Comparison of ENCODE assay signal across 17 cellular contexts in genomic region chr14:100134591-100134990, GRCh38. TPM values are rescaled to one million over a fixed set of nuclear protein-coding genes. Genes with fewer than 3 reads are reported as not detected.
"Had no signal": no experiment of that assay in that cellular context is flagged by ENCODE, and none has a peak within 500 bp of the region (broad histone marks: within the 10 kb centered on the region; RNA-seq: fewer than 3 reads in every experiment).

No MANE protein-coding gene starts in this region.

- H3K9me3 ChIP-seq: esophagus muscularis mucosa, lower lobe of right lung, SJSA1, thoracic aorta had no signal

- H3K27me3 Mint-ChIP-seq: activated CD4-positive, alpha-beta T cell treated with anti-CD3 and anti-CD28 coated beads for 36 hours; stimulated activated naive CD8-positive, alpha-beta T cell treated with anti-CD3 and anti-CD28 coated beads, Interleukin-15, amount 100 ng/mL, for 72 hours had no signal

- DNase-seq: activated CD4-positive, alpha-beta T cell treated with anti-CD3 and anti-CD28 coated beads for 36 hours; activated CD8-positive, alpha-beta memory T cell treated with anti-CD3 and anti-CD28 coated beads for 24 hours; islet precursor cell; lower lobe of right lung; midbrain; natural killer cell; stimulated activated CD4-positive, alpha-beta T cell treated with anti-CD3 and anti-CD28 coated beads, Interleukin-4, amount 100 ng/mL, for 1 hour; stimulated activated CD8-positive, alpha-beta memory T cell treated with anti-CD3 and anti-CD28 coated beads, Interleukin-4, amount 100 ng/mL, for 48 hours; stimulated activated naive CD8-positive, alpha-beta T cell treated with anti-CD3 and anti-CD28 coated beads, Interleukin-15, amount 100 ng/mL, for 72 hours; SW 1271; T-helper 9 cell had no signal

- H3K4me1 ChIP-seq: lower lobe of right lung, SJSA1 had no signal

- H3K4me3 Mint-ChIP-seq: activated CD4-positive, alpha-beta T cell treated with anti-CD3 and anti-CD28 coated beads for 36 hours; natural killer cell; stimulated activated naive CD8-positive, alpha-beta T cell treated with anti-CD3 and anti-CD28 coated beads, Interleukin-15, amount 100 ng/mL, for 72 hours had no signal

- H3K9me3 Mint-ChIP-seq: natural killer cell; stimulated activated naive CD8-positive, alpha-beta T cell treated with anti-CD3 and anti-CD28 coated beads, Interleukin-15, amount 100 ng/mL, for 72 hours had no signal

- H3K27ac ChIP-seq: cardiac muscle cell, esophagus muscularis mucosa, lower lobe of right lung, SJSA1, thoracic aorta had no signal

- ATAC-seq: activated CD4-positive, alpha-beta T cell treated with anti-CD3 and anti-CD28 coated beads for 36 hours; lower lobe of right lung; natural killer cell; stimulated activated naive CD8-positive, alpha-beta T cell treated with anti-CD3 and anti-CD28 coated beads, Interleukin-15, amount 100 ng/mL, for 72 hours had no signal

- H3K4me1 Mint-ChIP-seq: activated CD4-positive, alpha-beta T cell treated with anti-CD3 and anti-CD28 coated beads for 36 hours had no signal

- H3K36me3 ChIP-seq: SJSA1 had no signal

- H3K4me3 ChIP-seq: cardiac muscle cell, esophagus muscularis mucosa, lower lobe of right lung, SJSA1, thoracic aorta had no signal

- H3K36me3 Mint-ChIP-seq: natural killer cell had no signal

- H3K27me3 ChIP-seq: cardiac muscle cell, esophagus muscularis mucosa, SJSA1 had no signal

RNA-seq across cellular contexts. Expression of gene DEGS2, which starts 24.9 kb away (rescaled TPM):
- total RNA-seq: astrocyte, fibroblast of villous mesenchyme, SJSA1 had no signal
